ENCODE assay signal across 10 cellular contexts in the genomic region with DNA sequence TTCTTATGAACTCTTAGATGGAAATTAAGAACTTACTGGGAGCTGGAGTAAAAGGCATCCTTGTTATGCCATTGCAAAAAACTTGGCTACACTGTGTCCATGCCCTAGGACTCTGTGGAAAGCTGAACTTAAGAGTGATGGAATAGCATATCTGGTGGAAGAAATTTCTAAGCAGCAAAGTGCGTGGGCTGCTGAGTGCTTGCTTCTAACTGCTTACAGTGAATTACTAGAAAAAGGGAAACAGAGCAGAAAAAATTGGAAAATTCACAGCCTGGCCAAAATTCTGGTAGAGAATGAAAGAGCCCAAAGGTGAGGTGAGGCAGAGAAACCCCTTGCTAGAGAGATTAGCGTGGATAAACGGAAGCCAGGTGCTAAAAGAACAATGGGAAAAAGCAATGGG. TPM values are rescaled to one million over a fixed set of nuclear protein-coding genes. Genes with fewer than 3 reads are reported as not detected.
"Had no signal": no experiment of that assay in that cellular context is flagged by ENCODE, and none has a peak within 500 bp of the region (broad histone marks: within the 10 kb centered on the region; RNA-seq: fewer than 3 reads in every experiment).

No MANE protein-coding gene starts in this region.

- H3K4me2 ChIP-seq: KMS-11 had no signal

- H3K4me3 ChIP-seq: HAP-1 had no signal

- H3K9me3 ChIP-seq: HAP-1 had no signal

- H3K4me3 Mint-ChIP-seq: HFFc6, IgD-negative memory B cell had no signal

- DNase-seq: GOT3, H7, HFFc6, KBM-7 had no signal

- ATAC-seq: HCT116, HepG2 had no signal

- H3K9ac ChIP-seq: KMS-11 had no signal

- H3K9me3 Mint-ChIP-seq: HFFc6 had no signal

- H3K27ac ChIP-seq: HL-60, KMS-11 had no signal

- H3K27ac Mint-ChIP-seq: HFFc6, IgD-negative memory B cell had no signal

- H3K36me3 ChIP-seq: HAP-1 had no signal

RNA-seq across cellular contexts. Expression of a gene that starts 44.3 kb away (rescaled TPM):
- total RNA-seq: H7, HFFc6 had no signal
